In the genomic region with DNA sequence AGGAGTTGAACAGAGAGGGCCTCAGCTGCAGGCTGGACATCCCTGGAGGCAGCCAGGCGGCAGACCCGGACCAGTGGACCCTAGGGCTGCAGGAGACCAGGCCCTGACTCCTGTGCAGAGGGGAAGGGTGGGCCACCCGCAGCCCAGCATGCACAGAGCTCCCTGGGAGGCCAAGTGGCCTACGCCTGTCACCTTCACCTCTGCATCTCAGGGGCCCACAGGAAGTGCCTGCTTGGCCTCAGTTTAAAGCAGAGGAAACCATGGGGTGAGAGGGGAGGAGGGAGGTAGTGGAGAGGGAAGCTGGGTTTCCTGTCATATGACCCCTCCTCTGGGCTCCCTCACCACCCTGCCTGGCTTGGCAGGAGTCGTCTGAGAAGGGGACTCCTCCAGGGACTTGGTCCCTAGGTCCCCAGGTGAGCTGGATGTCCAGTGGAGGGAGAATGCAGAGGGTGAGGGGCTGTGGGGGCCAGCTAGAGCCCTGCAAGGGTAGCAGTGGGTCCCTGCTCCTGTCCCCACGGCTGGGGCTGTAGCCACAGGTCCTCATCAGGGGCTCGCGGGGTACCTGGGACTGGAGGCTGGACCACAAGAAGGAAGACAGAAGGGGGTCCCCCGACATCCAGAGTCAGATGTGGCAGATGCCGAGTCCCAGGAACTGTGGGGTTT, we compare ENCODE assay signal across 8 cellular contexts. TPM values are rescaled to one million over a fixed set of nuclear protein-coding genes. Genes with fewer than 3 reads are reported as not detected.
DNase-seq lines count a peak whose midpoint lies in the region; ATAC-seq and TF ChIP-seq lines count a peak whose summit lies in the region.

TSS of gene TMC8 (plus strand) at position 333 of the 663 bp plus-strand sequence. CDS start 818 bp downstream, outside the sequence.

- no TSS peak for BruUV-seq in OCI-LY7 (replicated peaks; lab: Mats Ljungman, UMichigan)

- H2AFZ ChIP-seq in OCI-LY7 (ENCODE audit: low read length), result no peak within 1 kb of the TSS

- 73% methylated on average over 10 of the region's 10 CpGs for WGBS in liver

- H3K27ac ChIP-seq in OCI-LY7 (ENCODE audit: low read depth, low read length, poor library complexity, severe bottlenecking) (peak within 1 kb of the TSS; percentile 91), liver (ENCODE audit: low read depth in 1 of 2, low read length in 2 of 2) (peak within 1 kb of the TSS; percentile 72 to 80), thoracic aorta (peak within 1 kb of the TSS in 1 of 2 donors; percentile 8)

- H3K9ac ChIP-seq in liver (ENCODE audit: low read depth in 1 of 2, low read length in 2 of 2), result peak within 1 kb of the TSS in 1 of 2 donors; percentile 42

- intact Hi-C loops in OCI-LY7 (cut with micrococcal nuclease; ENCODE audit: unreplicated experiment), result loop anchor here (5.0 kb wide), 2 partner anchors 122 to 1643 kb away; no protein-coding TSS in a partner anchor

- H3K4me3 ChIP-seq in OCI-LY7 (ENCODE audit: low read depth, low read length, poor library complexity, severe bottlenecking), result peak within 1 kb of the TSS; percentile 81
- H3K4me3 ChIP-seq in liver (ENCODE audit: low read depth in 1 of 3, low read length in 3 of 3), result peak within 1 kb of the TSS in 1 of 3 donors; percentile 38
- peak within 1 kb of the TSS; percentile 61 for H3K4me3 ChIP-seq in thoracic aorta

- CTCF ChIA-PET in OCI-LY7 (lab: Charles Lee; ENCODE audit: unreplicated experiment), result interaction anchor here (1.0 to 1.1 kb wide), 2 partner anchors 22 to 56 kb away, joined by 4 to 5 read pairs; partner anchors contain the start of genes AFMID and TK1

- H3K36me3 ChIP-seq in OCI-LY7 (ENCODE audit: insufficient read depth, low read length), result peaks cover 29% of the 10 kb centered on the region
- no peaks in the 10 kb centered on the region for H3K36me3 ChIP-seq in liver (ENCODE audit: control insufficient read depth in 4 of 4, insufficient read depth in 3 of 4, low read depth in 1 of 4, low read length in 3 of 4)
- H3K36me3 ChIP-seq in thoracic aorta, result no peaks in the 10 kb centered on the region

- TF ChIP-seq RAD21 in liver (IDR thresholded peaks at IDR 0.05), result no peak

- DNase-seq in OCI-LY7 (ENCODE audit: low spot score), result peak; percentile 93
- DNase-seq in activated gamma-delta T cell (lab: John Stamatoyannopoulos, UW), result peak; percentile 48
- no peak for DNase-seq in thoracic aorta (ENCODE audit: low spot score)
- no peak for DNase-seq in NCI-H1092 treated with DMSO at 0.1 percent for 48 hours (lab: John Stamatoyannopoulos, UW)

- H3K9me2 ChIP-seq in OCI-LY7 (ENCODE audit: insufficient read depth, low read length), result no peaks in the 10 kb centered on the region

- no peaks in the 10 kb centered on the region for H3K27me3 ChIP-seq in liver (ENCODE audit: control insufficient read depth in 4 of 4, insufficient read depth in 4 of 4, low read length in 3 of 4)
- no peaks in the 10 kb centered on the region for H3K27me3 ChIP-seq in thoracic aorta (replicated peaks; ENCODE audit: insufficient read depth)

- TF ChIP-seq CTCF in OCI-LY7 (conservative IDR thresholded peaks at IDR 0.05; ENCODE audit: low read length) (no peak), liver (IDR thresholded peaks at IDR 0.05; ENCODE audit: low read depth, low read length, missing input control) (no peak), thoracic aorta (IDR thresholded peaks at IDR 0.05) (no peak)

- ATAC-seq in GM19438 (IDR thresholded peaks at IDR 0.05; ENCODE audit: low read depth, unreplicated experiment), result peak; percentile 29
- ATAC-seq in thoracic aorta (ENCODE audit: insufficient number of reproducible peaks, low FRiP score, low read depth), result no peak
- no peak for ATAC-seq in HG03045 (IDR thresholded peaks at IDR 0.05; ENCODE audit: unreplicated experiment)
- no peak for ATAC-seq in HG02840 (IDR thresholded peaks at IDR 0.05; ENCODE audit: low FRiP score, unreplicated experiment)

- 0 out of 2 replicates have a peak, but pooled peaks cover 4% of the 10 kb centered on the region for H4K20me1 ChIP-seq in OCI-LY7 (ENCODE audit: insufficient read depth, low read length)

- POLR2A ChIA-PET in OCI-LY7 (lab: Charles Lee), result interaction anchor here (1.0 to 1.7 kb wide), 8 partner anchors 11 to 172 kb away, joined by 3 to 5 read pairs (median 4); partner anchors contain the start of gene TNRC6C

- H3K9me3 ChIP-seq in OCI-LY7 (ENCODE audit: low read length), result no peaks in the 10 kb centered on the region
- H3K9me3 ChIP-seq in liver (ENCODE audit: control insufficient read depth in 4 of 4, low read length in 3 of 4), result no peaks in the 10 kb centered on the region
- no peaks in the 10 kb centered on the region for H3K9me3 ChIP-seq in thoracic aorta

- peaks cover 15% of the 10 kb centered on the region; the same call in 1 of the 2 replicates for H3K79me2 ChIP-seq in OCI-LY7 (ENCODE audit: insufficient read depth, low read depth, low read length)

- H3K4me1 ChIP-seq in OCI-LY7 (ENCODE audit: insufficient read depth, low read length, poor library complexity, severe bottlenecking) (peaks cover 76% of the 10 kb centered on the region), liver (ENCODE audit: control insufficient read depth in 4 of 4, insufficient read depth in 4 of 4, low read length in 3 of 4) (peaks cover 3 to 38% (median 14%) of the 10 kb centered on the region in 4 donors), thoracic aorta (ENCODE audit: control insufficient read depth in 1 of 2, low read depth in 2 of 2) (peaks cover 16 to 41% of the 10 kb centered on the region in 2 donors)

- peak within 1 kb of the TSS; percentile 96 for H3K4me2 ChIP-seq in OCI-LY7 (ENCODE audit: low read length)

TF ChIP-seq in liver, 16 proteins besides CTCF, POLR2A, EP300 and RAD21:
- TF ChIP-seq NR2F2 (IDR thresholded peaks at IDR 0.05) (peak; percentile 92), SP1 (IDR thresholded peaks at IDR 0.05) (no peak), TAF1 (conservative IDR thresholded peaks at IDR 0.05) (no peak)

RNA-seq across cellular contexts. Expression of gene TMC8, which starts in this region (rescaled TPM):
- 54.6 and 83.8 TPM in 2 replicates for total RNA-seq in OCI-LY7 (2014; rRNA removed; shearing (Covaris generic))
- total RNA-seq in OCI-LY7 (2022) (219 and 236 TPM in 2 replicates), liver (10 to 100 TPM in 1 of 2 donors, 1 to 10 TPM in 1; 7.9 to 14.5 TPM), thoracic aorta (1 to 10 TPM; 5.6 to 9.3 TPM)
- 1 to 10 TPM; 1.3 to 2.2 TPM for polyA plus RNA-seq in liver

Comparison
In these comparisons a context has a peak if more than half of its experiments do, and no peak if none do; other contexts are left out.
1. DNase-seq: peak in OCI-LY7 (single experiment) and activated gamma-delta T cell (single experiment); none in thoracic aorta (single experiment) and NCI-H1092 treated with DMSO at 0.1 percent for 48 hours (single experiment).